ENCODE assay signal across 22 cellular contexts in genomic region chr18:35993013-35993412, GRCh38.
DNase-seq lines count a peak whose midpoint lies in the region; ATAC-seq lines count a peak whose summit lies in the region.
"Had no signal": no experiment of that assay in that cellular context is flagged by ENCODE, and none has a peak within 500 bp of the region (broad histone marks: within the 10 kb centered on the region; RNA-seq: fewer than 3 reads in every experiment).

No MANE protein-coding gene starts in this region.

- ATAC-seq in left ventricle myocardium superior (peak; percentile 50), left cardiac atrium (no peak), left lobe of liver (peak; percentile 95)
- ATAC-seq: A549, GM12878 had no signal

- intact Hi-C loops in left ventricle myocardium superior (cut with micrococcal nuclease) (no loop called here), left cardiac atrium (cut with DNase I) (no loop called here)

- DNase-seq in NCI-H526 (lab: John Stamatoyannopoulos, UW) (peak; percentile 24 to 52), NCI-H526 treated with DMSO at 0.1 percent for 48 hours (lab: John Stamatoyannopoulos, UW) (no peak), left ventricle myocardium superior (peak; percentile 25), left cardiac atrium (no peak), left lobe of liver (ENCODE audit: low spot score) (peak; percentile 53), mucosa of gallbladder (ENCODE audit: low spot score) (no peak), OCI-M2 (lab: John Stamatoyannopoulos, UW; ENCODE audit: unreplicated experiment) (no peak)
- DNase-seq: 8988T; ACHN; AML-193; BE2C; CD4-positive, alpha-beta T cell; CD8-positive, alpha-beta memory T cell; DMS 273 treated with DMSO at 0.1 percent for 48 hours; DMS79; EL; GDM1; GM23248; H7; HCEC 1CT had no signal

Comparison
In these comparisons a context has a peak if more than half of its experiments do, and no peak if none do; other contexts are left out.
1. DNase-seq: peak in NCI-H526 (2 of 2), left ventricle myocardium superior (single experiment) and left lobe of liver (single experiment); none in NCI-H526 treated with DMSO at 0.1 percent for 48 hours (single experiment), left cardiac atrium (single experiment), mucosa of gallbladder (single experiment) and OCI-M2 (single experiment).
2. ATAC-seq: peak in left ventricle myocardium superior (single experiment) and left lobe of liver (single experiment); none in left cardiac atrium (0 of 2).